29 cellular contexts compared by ENCODE assay signal in the genomic region with DNA sequence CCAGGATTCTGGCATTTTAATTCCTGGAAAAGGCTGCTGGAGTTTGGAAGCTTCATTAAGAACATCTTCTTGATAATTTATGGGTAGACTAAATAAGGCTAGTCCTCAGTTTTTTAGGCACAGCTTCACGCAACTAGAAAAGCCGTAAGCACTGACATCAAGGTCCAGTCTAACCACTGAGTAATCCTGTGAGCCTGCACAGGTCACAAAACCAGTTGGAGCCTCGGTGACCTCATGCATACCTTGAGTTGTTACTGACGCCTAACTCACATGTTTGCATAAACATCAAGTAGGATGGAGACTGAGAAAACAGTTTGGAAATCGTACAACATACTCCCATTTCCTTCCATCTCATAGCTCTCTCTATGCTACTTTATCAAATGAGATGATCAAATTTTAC.
DNase-seq lines count a peak whose midpoint lies in the region; ATAC-seq, FAIRE-seq and TF ChIP-seq lines count a peak whose summit lies in the region.
"Had no signal": no experiment of that assay in that cellular context is flagged by ENCODE, and none has a peak within 500 bp of the region (broad histone marks: within the 10 kb centered on the region; RNA-seq: fewer than 3 reads in every experiment).

No MANE protein-coding gene starts in this region.

- no peak overlapping the region for H3K23ac ChIP-seq in mesendoderm (ENCODE audit: low read length)

- no peak for TF ChIP-seq POLR2A in A549 (IDR thresholded peaks at IDR 0.05; ENCODE audit: low read length)

- H3K4me1 Mint-ChIP-seq in HFFc6 (ENCODE audit: low read depth) (peaks cover 40% of the 10 kb centered on the region), Calu3 (ENCODE audit: low read depth, unreplicated experiment) (no peaks in the 10 kb centered on the region)
- H3K4me1 Mint-ChIP-seq: activated CD4-positive, alpha-beta T cell treated with anti-CD3 and anti-CD28 coated beads, Interleukin-2, amount 10 ng/mL, durations not matched to agents 7 days and 5 days; activated CD8-positive, alpha-beta memory T cell treated with anti-CD3 and anti-CD28 coated beads, Interleukin-2, amount 10 ng/mL, durations not matched to agents 7 days and 5 days; naive thymus-derived CD4-positive, alpha-beta T cell had no signal

- H3K9me3 Mint-ChIP-seq in HFFc6 (no peaks in the 10 kb centered on the region), Calu3 (ENCODE audit: low read depth, unreplicated experiment) (no peaks in the 10 kb centered on the region)
- H3K9me3 Mint-ChIP-seq: activated CD4-positive, alpha-beta T cell treated with anti-CD3 and anti-CD28 coated beads, Interleukin-2, amount 10 ng/mL, durations not matched to agents 7 days and 5 days; GM23338 had no signal

- H2AK5ac ChIP-seq in mesendoderm (ENCODE audit: low read length) = no peak overlapping the region

- TF ChIP-seq EP300 in A549 (IDR thresholded peaks at IDR 0.05) = no peak

- H3K36me3 ChIP-seq in mesendoderm (ENCODE audit: control insufficient read depth, insufficient read depth, low read length) = no peaks in the 10 kb centered on the region
- H3K36me3 ChIP-seq: BE2C, gastroesophageal sphincter, left lung, tibial artery had no signal

- H3K79me2 ChIP-seq in mesendoderm (ENCODE audit: control insufficient read depth, insufficient read depth, low read length) = no peaks in the 10 kb centered on the region

- H3K18ac ChIP-seq in mesendoderm (ENCODE audit: low read length) = no peak overlapping the region

- no TSS peak for BruUV-seq in Calu3 (replicated peaks; lab: Mats Ljungman, UMichigan)

- TF ChIP-seq CTCF in A549 (IDR thresholded peaks at IDR 0.05) (no peak), HFFc6 (IDR thresholded peaks at IDR 0.05) (no peak), choroid plexus epithelial cell (conservative IDR thresholded peaks at IDR 0.05; ENCODE audit: low read depth, low read length) (no peak), Calu3 (IDR thresholded peaks at IDR 0.05; ENCODE audit: unreplicated experiment) (no peak)

- TF ChIP-seq RAD21 in A549 (conservative IDR thresholded peaks at IDR 0.05 in 1 of 2, IDR thresholded peaks at IDR 0.05 in 1 of 2) = no peak

- H3K79me1 ChIP-seq in mesendoderm (ENCODE audit: low read length) = no peaks in the 10 kb centered on the region

- no peak overlapping the region for H2BK120ac ChIP-seq in mesendoderm (ENCODE audit: low read depth, low read length)

- H3K56ac ChIP-seq in mesendoderm (ENCODE audit: low read length) = no peak overlapping the region

- no peak overlapping the region for H3K27ac ChIP-seq in A549
- H3K27ac ChIP-seq in mesendoderm (ENCODE audit: low read depth, low read length) = no peak overlapping the region
- H3K27ac ChIP-seq: gastroesophageal sphincter, left lung, tibial artery had no signal

- H3K4ac ChIP-seq in mesendoderm (ENCODE audit: low read depth, low read length) = no peak overlapping the region

- no peaks in the 10 kb centered on the region for H3K9me3 ChIP-seq in A549
- H3K9me3 ChIP-seq: BE2C, gastroesophageal sphincter, left lung, tibial artery had no signal

- no peak overlapping the region for H4K8ac ChIP-seq in mesendoderm (ENCODE audit: low read depth, low read length)

- H3K4me1 ChIP-seq in A549 (peaks cover 18% of the 10 kb centered on the region; the same call in 2 of the 3 replicates), mesendoderm (ENCODE audit: control insufficient read depth, low read depth, low read length) (peaks cover 2% of the 10 kb centered on the region)
- H3K4me1 ChIP-seq: BE2C had no signal

- DNase-seq in A549 (ENCODE audit: low read depth in 1 of 2, low spot score in 1 of 2) (peak in 1 of 2 experiments; percentile 36), HFFc6 (peak; percentile 87), choroid plexus epithelial cell (ENCODE audit: low read depth) (peak; percentile 80), mesendoderm (peak; percentile 54), Calu3 (no peak)
- DNase-seq in stimulated activated CD4-positive, alpha-beta T cell treated with anti-CD3 and anti-CD28 coated beads, Interleukin-2, amount 100 ng/mL, for 48 hours = no peak
- DNase-seq: activated CD4-positive, alpha-beta T cell treated with anti-CD3 and anti-CD28 coated beads, Interleukin-2, amount 10 ng/mL, durations not matched to agents 7 days and 5 days; activated CD8-positive, alpha-beta memory T cell treated with anti-CD3 and anti-CD28 coated beads, Interleukin-2, amount 10 ng/mL, durations not matched to agents 7 days and 5 days; activated T-cell treated with anti-CD3 and anti-CD28 coated beads, Interleukin-2, amount 50 U/mL, for 48 hours; BE2C; cortex of kidney; DMS79; hippocampal formation; left lung; midbrain; naive thymus-derived CD4-positive, alpha-beta T cell; NCI-H1092; NCI-H1694 treated with DMSO at 0.1 percent for 48 hours; NCI-H526 treated with DMSO at 0.1 percent for 48 hours; SHP77; stimulated activated CD4-positive, alpha-beta T cell treated with anti-CD3 and anti-CD28 coated beads, Interleukin-1b, Interleukin-23, amount 100 ng/mL, for 48 hours; SW 1271; T1000; tibial artery had no signal

- H3K27ac Mint-ChIP-seq in HFFc6 (peak overlapping the region; percentile 47; the same call in 1 of the 2 replicates), Calu3 (ENCODE audit: unreplicated experiment) (no peak overlapping the region)
- H3K27ac Mint-ChIP-seq: activated CD4-positive, alpha-beta T cell treated with anti-CD3 and anti-CD28 coated beads, Interleukin-2, amount 10 ng/mL, durations not matched to agents 7 days and 5 days; activated CD8-positive, alpha-beta memory T cell treated with anti-CD3 and anti-CD28 coated beads, Interleukin-2, amount 10 ng/mL, durations not matched to agents 7 days and 5 days; GM23338; naive thymus-derived CD4-positive, alpha-beta T cell had no signal

- H4K5ac ChIP-seq in mesendoderm (ENCODE audit: low read length) = no peak overlapping the region

- H3K4me3 ChIP-seq in A549 = no peak overlapping the region
- H3K4me3 ChIP-seq in choroid plexus epithelial cell (ENCODE audit: low read depth, low read length) = no peak overlapping the region
- no peak overlapping the region for H3K4me3 ChIP-seq in mesendoderm (ENCODE audit: low read length)
- H3K4me3 ChIP-seq: gastroesophageal sphincter, GM23338, left lung, skin epidermis, tibial artery had no signal

- H3K36me3 Mint-ChIP-seq in HFFc6 (ENCODE audit: low read depth) (no peaks in the 10 kb centered on the region), Calu3 (ENCODE audit: insufficient read depth, unreplicated experiment) (no peaks in the 10 kb centered on the region)
- H3K36me3 Mint-ChIP-seq: activated CD8-positive, alpha-beta memory T cell treated with anti-CD3 and anti-CD28 coated beads, Interleukin-2, amount 10 ng/mL, durations not matched to agents 7 days and 5 days; naive thymus-derived CD4-positive, alpha-beta T cell had no signal

- 0 out of 6 replicates have a peak, but pooled peaks of 1 of the 2 experiments have one; percentile 16 for ATAC-seq in A549
- ATAC-seq in HG03460 (IDR thresholded peaks at IDR 0.05; ENCODE audit: unreplicated experiment) = no peak
- no peak for ATAC-seq in GM21526 (IDR thresholded peaks at IDR 0.05; ENCODE audit: low FRiP score, unreplicated experiment)
- ATAC-seq: activated CD8-positive, alpha-beta memory T cell treated with anti-CD3 and anti-CD28 coated beads, Interleukin-2, amount 10 ng/mL, durations not matched to agents 7 days and 5 days; gastroesophageal sphincter; GM23338; left lung; naive thymus-derived CD4-positive, alpha-beta T cell had no signal

- peaks cover 4% of the 10 kb centered on the region; the same call in 1 of the 2 replicates for H3K27me3 Mint-ChIP-seq in HFFc6 (ENCODE audit: insufficient read depth)
- H3K27me3 Mint-ChIP-seq in Calu3 (ENCODE audit: unreplicated experiment) = peaks cover 47% of the 10 kb centered on the region
- H3K27me3 Mint-ChIP-seq: activated CD4-positive, alpha-beta T cell treated with anti-CD3 and anti-CD28 coated beads, Interleukin-2, amount 10 ng/mL, durations not matched to agents 7 days and 5 days; activated CD8-positive, alpha-beta memory T cell treated with anti-CD3 and anti-CD28 coated beads, Interleukin-2, amount 10 ng/mL, durations not matched to agents 7 days and 5 days had no signal

- no peak overlapping the region for H3K9ac ChIP-seq in mesendoderm (ENCODE audit: low read length)

- no peak overlapping the region for H2BK5ac ChIP-seq in mesendoderm (ENCODE audit: low read length)

- WGBS in A549 (ENCODE audit: missing lambda C conversion rate) = 20% methylated on average over 5 of the region's 5 CpGs
- WGBS in mesendoderm (ENCODE audit: extremely low coverage, insufficient coverage, low lambda C conversion rate) = no CpG with 5 or more reads among the region's 5 CpGs

- H2BK15ac ChIP-seq in mesendoderm (replicated peaks; ENCODE audit: low read depth) = no peak overlapping the region

- intact Hi-C loops in Calu3 (cut with micrococcal nuclease; ENCODE audit: unreplicated experiment) = loop anchor here (5.0 kb wide), 1 partner anchor 648 kb away; no protein-coding TSS in a partner anchor

- FAIRE-seq in A549 (lab: Jason Lieb, UNC) = peak; percentile 23

- no peaks in the 10 kb centered on the region for H3K27me3 ChIP-seq in mesendoderm (ENCODE audit: insufficient read depth, low read length, poor library complexity)
- H3K27me3 ChIP-seq: BE2C, gastroesophageal sphincter, left lung had no signal

- POLR2A ChIA-PET in A549 (lab: Yijun Ruan, JAX) = no interaction called here

- CTCF ChIA-PET in A549 (lab: Yijun Ruan, JAX) = interaction anchor here (0.6 to 20.1 kb wide), 11 partner anchors 9 to 648 kb away, joined by 3 to 232 read pairs (median 5); no protein-coding TSS in a partner anchor
- CTCF ChIA-PET in Calu3 (lab: Charles Lee) = no interaction called here

- H3K4me3 Mint-ChIP-seq in HFFc6 (no peak overlapping the region; the same call in 1 of the 2 replicates), Calu3 (ENCODE audit: low read depth, unreplicated experiment) (no peak overlapping the region)
- H3K4me3 Mint-ChIP-seq: activated CD4-positive, alpha-beta T cell treated with anti-CD3 and anti-CD28 coated beads, Interleukin-2, amount 10 ng/mL, durations not matched to agents 7 days and 5 days; activated CD8-positive, alpha-beta memory T cell treated with anti-CD3 and anti-CD28 coated beads, Interleukin-2, amount 10 ng/mL, durations not matched to agents 7 days and 5 days; GM23338; naive thymus-derived CD4-positive, alpha-beta T cell had no signal

- H3K4me2 ChIP-seq in A549 = no peak overlapping the region
- H3K4me2 ChIP-seq in mesendoderm (ENCODE audit: low read length) = no peak overlapping the region
- H3K4me2 ChIP-seq: GM23338 had no signal

TF ChIP-seq in A549, 52 proteins besides CTCF, POLR2A, EP300 and RAD21 (continues in another document):
- TF ChIP-seq RFX5 (IDR thresholded peaks at IDR 0.05) (no peak), CBX8 (IDR thresholded peaks at IDR 0.05) (no peak), FOXS1 (CRISPR knock-in tag; IDR thresholded peaks at IDR 0.05) (no peak), KDM1A (IDR thresholded peaks at IDR 0.05; ENCODE audit: low read depth) (no peak), HOXA7 (CRISPR knock-in tag; IDR thresholded peaks at IDR 0.05) (no peak)

Comparison
In these comparisons a context has a peak if more than half of its experiments do, and no peak if none do; other contexts are left out.
1. DNase-seq: peak in HFFc6 (single experiment), choroid plexus epithelial cell (single experiment) and mesendoderm (single experiment); none in Calu3 (single experiment) and stimulated activated CD4-positive, alpha-beta T cell treated with anti-CD3 and anti-CD28 coated beads, Interleukin-2, amount 100 ng/mL, for 48 hours (0 of 2).